Comparison of ENCODE assay signal across 14 cellular contexts in the genomic region with DNA sequence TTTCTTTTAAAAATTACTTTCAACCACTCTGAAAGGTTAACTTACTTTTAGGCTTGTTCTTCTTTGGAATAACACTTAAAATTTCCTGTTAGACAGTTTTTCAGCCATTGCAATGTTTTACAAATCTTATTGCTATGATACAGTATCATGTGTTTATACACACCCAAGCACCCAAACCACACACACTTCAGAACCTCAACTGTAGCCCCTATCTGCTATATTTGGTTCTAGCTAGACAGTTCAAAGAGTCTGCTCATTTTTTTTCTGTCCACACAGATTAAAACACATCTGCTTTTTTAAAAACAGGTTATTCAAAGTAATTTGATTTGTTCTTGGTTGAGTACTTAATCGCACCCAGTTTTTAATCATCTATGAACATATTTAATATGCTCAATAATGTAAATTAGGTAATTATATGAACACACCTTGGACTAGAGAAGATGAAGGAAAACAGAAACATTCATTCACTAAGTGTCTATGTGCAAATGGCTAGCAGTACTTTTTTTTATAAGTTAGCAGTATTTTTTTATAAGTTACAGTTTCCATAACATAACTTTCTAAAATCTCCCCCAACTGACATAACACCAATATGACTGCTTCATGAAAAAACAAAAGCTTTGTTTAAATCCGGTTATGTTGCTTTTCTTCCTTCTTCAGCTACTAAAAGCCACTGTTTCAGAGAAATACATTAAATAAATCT. TPM values are rescaled to one million over a fixed set of nuclear protein-coding genes. Genes with fewer than 3 reads are reported as not detected.
DNase-seq lines count a peak whose midpoint lies in the region; ATAC-seq and TF ChIP-seq lines count a peak whose summit lies in the region.
"Had no signal": no experiment of that assay in that cellular context is flagged by ENCODE, and none has a peak within 500 bp of the region (broad histone marks: within the 10 kb centered on the region; RNA-seq: fewer than 3 reads in every experiment).

No MANE protein-coding gene starts in this region.

- H2AFZ ChIP-seq in smooth muscle cell (ENCODE audit: low read depth) = no peak overlapping the region

- 92% methylated on average over 2 of the region's 2 CpGs for WGBS in smooth muscle cell (ENCODE audit: low lambda C conversion rate)

- H4K20me1 ChIP-seq in smooth muscle cell (ENCODE audit: low read depth) = peaks cover 100% of the 10 kb centered on the region

- no peaks in the 10 kb centered on the region for H3F3A ChIP-seq in smooth muscle cell (ENCODE audit: low read depth)

- H3K4me1 Mint-ChIP-seq in activated T-cell treated with anti-CD3 and anti-CD28 coated beads, Interleukin-2, amount 50 U/mL, for 72 hours (ENCODE audit: low read depth) = peaks cover 62% of the 10 kb centered on the region
- peaks cover 61% of the 10 kb centered on the region for H3K4me1 Mint-ChIP-seq in central memory CD8-positive, alpha-beta T cell

- H3K4me3 Mint-ChIP-seq in activated T-cell treated with anti-CD3 and anti-CD28 coated beads, Interleukin-2, amount 50 U/mL, for 72 hours = peak overlapping the region in 1 of 2 donors; percentile 44
- H3K4me3 Mint-ChIP-seq in central memory CD8-positive, alpha-beta T cell = peak overlapping the region; percentile 36
- H3K4me3 Mint-ChIP-seq: nephron, type B pancreatic cell had no signal

- no peak for TF ChIP-seq CTCF in smooth muscle cell (IDR thresholded peaks at IDR 0.05; ENCODE audit: borderline replicate concordance, insufficient read depth, poor library complexity, severe bottlenecking)

- no peaks in the 10 kb centered on the region for H3K9me3 ChIP-seq in smooth muscle cell (replicated peaks; ENCODE audit: low read depth)
- H3K9me3 ChIP-seq: sigmoid colon had no signal

- DNase-seq in activated T-cell treated with anti-CD3 and anti-CD28 coated beads, Interleukin-2, amount 50 U/mL, for 72 hours = no peak
- DNase-seq in activated T-cell treated with anti-CD3 and anti-CD28 coated beads, Interleukin-2, amount 50 U/mL, for 1 hour = no peak
- DNase-seq in NAMALWA (ENCODE audit: low spot score) (peak; percentile 58), smooth muscle cell (lab: John Stamatoyannopoulos, UW; ENCODE audit: unreplicated experiment) (no peak), NCI-H524 treated with DMSO at 0.1 percent for 48 hours (lab: John Stamatoyannopoulos, UW) (no peak)
- peak in 1 of 2 donors; percentile 45 for DNase-seq in central memory CD8-positive, alpha-beta T cell (ENCODE audit: low spot score in 2 of 2)
- DNase-seq: activated CD4-positive, alpha-beta T cell treated with anti-CD3 and anti-CD28 coated beads, Interleukin-2, amount 50 U/mL, for 1 hour; EL; NCI-H774; sigmoid colon had no signal

- H3K79me2 ChIP-seq in smooth muscle cell (ENCODE audit: low read depth) = peaks cover 100% of the 10 kb centered on the region

- H3K36me3 ChIP-seq in smooth muscle cell (ENCODE audit: low read depth) = no peaks in the 10 kb centered on the region
- H3K36me3 ChIP-seq: sigmoid colon had no signal

- no peak overlapping the region for H3K9ac ChIP-seq in smooth muscle cell (ENCODE audit: low read depth)

- H3K36me3 Mint-ChIP-seq in activated T-cell treated with anti-CD3 and anti-CD28 coated beads, Interleukin-2, amount 50 U/mL, for 72 hours (ENCODE audit: insufficient read depth in 2 of 2) = peaks cover 2 to 11% of the 10 kb centered on the region in 2 donors
- peaks cover 23% of the 10 kb centered on the region for H3K36me3 Mint-ChIP-seq in central memory CD8-positive, alpha-beta T cell (ENCODE audit: insufficient read depth)

- peak overlapping the region; percentile 93 for H3K27ac Mint-ChIP-seq in activated T-cell treated with anti-CD3 and anti-CD28 coated beads, Interleukin-2, amount 50 U/mL, for 72 hours
- H3K27ac Mint-ChIP-seq in central memory CD8-positive, alpha-beta T cell (ENCODE audit: low read depth) = peak overlapping the region; percentile 92
- H3K27ac Mint-ChIP-seq: nephron, type B pancreatic cell had no signal

- no peaks in the 10 kb centered on the region for H3K27me3 ChIP-seq in smooth muscle cell (ENCODE audit: low read depth)
- H3K27me3 ChIP-seq: sigmoid colon had no signal

- peak in 1 of 2 donors; percentile 32 for ATAC-seq in activated T-cell treated with anti-CD3 and anti-CD28 coated beads, Interleukin-2, amount 50 U/mL, for 72 hours (replicated peaks in 1 of 2)
- peak; percentile 99 for ATAC-seq in central memory CD8-positive, alpha-beta T cell (replicated peaks; ENCODE audit: extremely low read depth, poor library complexity, severe bottlenecking)
- ATAC-seq in HG02623 (IDR thresholded peaks at IDR 0.05; ENCODE audit: unreplicated experiment) = no peak
- no peak for ATAC-seq in GM21723 (IDR thresholded peaks at IDR 0.05; ENCODE audit: unreplicated experiment)

- no peak overlapping the region for H3K4me2 ChIP-seq in smooth muscle cell

- no peaks in the 10 kb centered on the region for H3K9me3 Mint-ChIP-seq in activated T-cell treated with anti-CD3 and anti-CD28 coated beads, Interleukin-2, amount 50 U/mL, for 72 hours
- H3K9me3 Mint-ChIP-seq in central memory CD8-positive, alpha-beta T cell = no peaks in the 10 kb centered on the region
- H3K9me3 Mint-ChIP-seq: type B pancreatic cell had no signal

- H3K4me3 ChIP-seq in smooth muscle cell = no peak overlapping the region
- H3K4me3 ChIP-seq: sigmoid colon had no signal

- H3K4me1 ChIP-seq in smooth muscle cell (ENCODE audit: low read depth) = peaks cover 8% of the 10 kb centered on the region

- no peaks in the 10 kb centered on the region for H3K27me3 Mint-ChIP-seq in activated T-cell treated with anti-CD3 and anti-CD28 coated beads, Interleukin-2, amount 50 U/mL, for 72 hours (ENCODE audit: low read depth)
- no peaks in the 10 kb centered on the region for H3K27me3 Mint-ChIP-seq in central memory CD8-positive, alpha-beta T cell
- H3K27me3 Mint-ChIP-seq: type B pancreatic cell had no signal

- peak overlapping the region; percentile 39 for H3K27ac ChIP-seq in smooth muscle cell (ENCODE audit: low read depth)
- H3K27ac ChIP-seq: sigmoid colon had no signal

RNA-seq across cellular contexts. Expression of a gene that starts 17.6 kb away (rescaled TPM):
- 10 to 100 TPM; 50.3 to 59.7 TPM for total RNA-seq in activated T-cell treated with anti-CD3 and anti-CD28 coated beads, Interleukin-2, amount 50 U/mL, for 72 hours
- 39.0 and 41.9 TPM in 2 replicates for total RNA-seq in smooth muscle cell
- 21.0 and 23.1 TPM in 2 replicates for polyA plus RNA-seq in smooth muscle cell
